1 cellular context compared by ENCODE assay signal in genomic region chr13:98173431-98173921, GRCh38.
TF ChIP-seq lines count a peak whose summit lies in the region.

No MANE protein-coding gene starts in this region.

TF ChIP-seq in HepG2, 621 proteins besides CTCF, POLR2A, EP300 and RAD21 (continued from another document and continues in another):
- no peak for TF ChIP-seq HOXA7 (CRISPR knock-in tag; IDR thresholded peaks at IDR 0.05)
- peak; percentile 54 for TF ChIP-seq THAP11 (CRISPR knock-in tag; IDR thresholded peaks at IDR 0.05)
- TF ChIP-seq IKZF1 (IDR thresholded peaks at IDR 0.05) = no peak
- TF ChIP-seq RFX5 (IDR thresholded peaks at IDR 0.05; ENCODE audit: low read depth, low read length) = no peak
- TF ChIP-seq GMEB2 (CRISPR knock-in tag; IDR thresholded peaks at IDR 0.05; ENCODE audit: low read depth) = no peak
- TF ChIP-seq MXD4 (CRISPR knock-in tag; IDR thresholded peaks at IDR 0.05) = 0 out of 2 replicates have a peak, but pooled peaks have one; percentile 35
- TF ChIP-seq ZNF530 (CRISPR knock-in tag; IDR thresholded peaks at IDR 0.05; ENCODE audit: low read depth) = no peak
- no peak for TF ChIP-seq TEAD2 (CRISPR knock-in tag; IDR thresholded peaks at IDR 0.05)
- TF ChIP-seq ZUFSP (CRISPR knock-in tag; IDR thresholded peaks at IDR 0.05; ENCODE audit: borderline replicate concordance) = no peak
- no peak for TF ChIP-seq ZNF691 (CRISPR knock-in tag; IDR thresholded peaks at IDR 0.05; ENCODE audit: borderline replicate concordance, low read depth)
- TF ChIP-seq ZNF761 (CRISPR knock-in tag; conservative IDR thresholded peaks at IDR 0.05) = no peak
- TF ChIP-seq ZNF766 (CRISPR knock-in tag; IDR thresholded peaks at IDR 0.05; ENCODE audit: borderline replicate concordance) = no peak
- TF ChIP-seq ZFP82 (CRISPR knock-in tag; IDR thresholded peaks at IDR 0.05; ENCODE audit: borderline replicate concordance) = no peak
- TF ChIP-seq LBX2 (CRISPR knock-in tag; IDR thresholded peaks at IDR 0.05; ENCODE audit: borderline replicate concordance) = no peak
- 0 out of 2 replicates have a peak, but pooled peaks have one; percentile 33 for TF ChIP-seq ATF3 (CRISPR knock-in tag; IDR thresholded peaks at IDR 0.05)
- TF ChIP-seq DNMT1 (CRISPR knock-in tag; IDR thresholded peaks at IDR 0.05) = no peak
- TF ChIP-seq NCOR1 (IDR thresholded peaks at IDR 0.05; ENCODE audit: borderline replicate concordance, low read length) = peak; percentile 65; the same call in 1 of the 2 replicates
- no peak for TF ChIP-seq IKZF4 (CRISPR knock-in tag; IDR thresholded peaks at IDR 0.05; ENCODE audit: borderline replicate concordance, low read depth, not compliant biosample characterization)
- TF ChIP-seq ARID3A (IDR thresholded peaks at IDR 0.05; ENCODE audit: low read depth, low read length) = peak; percentile 86
- TF ChIP-seq TBP (CRISPR knock-in tag; IDR thresholded peaks at IDR 0.05) = no peak
- TF ChIP-seq RFX1 (IDR thresholded peaks at IDR 0.05) = no peak
- no peak for TF ChIP-seq ZFYVE20 (CRISPR knock-in tag; IDR thresholded peaks at IDR 0.05; ENCODE audit: borderline replicate concordance, low read depth)
- TF ChIP-seq ZNF580 (CRISPR knock-in tag; IDR thresholded peaks at IDR 0.05; ENCODE audit: borderline replicate concordance, low read depth) = no peak
- no peak for TF ChIP-seq MTF1 (CRISPR knock-in tag; IDR thresholded peaks at IDR 0.05)
- TF ChIP-seq HNRNPUL1 (IDR thresholded peaks at IDR 0.05; ENCODE audit: low read depth, low read length) = no peak
- TF ChIP-seq MAZ (IDR thresholded peaks at IDR 0.05; ENCODE audit: borderline replicate concordance, low read depth, low read length) = no peak
- TF ChIP-seq MAZ (CRISPR knock-in tag; IDR thresholded peaks at IDR 0.05; ENCODE audit: low read depth) = no peak
- TF ChIP-seq ZBTB20 (CRISPR knock-in tag; IDR thresholded peaks at IDR 0.05; ENCODE audit: borderline replicate concordance, low read depth) = no peak
- no peak for TF ChIP-seq ZNF101 (CRISPR knock-in tag; IDR thresholded peaks at IDR 0.05; ENCODE audit: borderline replicate concordance, low read depth)
- peak; percentile 76 for TF ChIP-seq CREM (IDR thresholded peaks at IDR 0.05)
- no peak for TF ChIP-seq CREM (CRISPR knock-in tag; IDR thresholded peaks at IDR 0.05)
- no peak for TF ChIP-seq KLF15 (CRISPR knock-in tag; IDR thresholded peaks at IDR 0.05; ENCODE audit: borderline replicate concordance)
- no peak for TF ChIP-seq ZNF629 (CRISPR knock-in tag; conservative IDR thresholded peaks at IDR 0.05)
- TF ChIP-seq ZXDC (CRISPR knock-in tag; IDR thresholded peaks at IDR 0.05) = no peak
- TF ChIP-seq GRHL1 (CRISPR knock-in tag; conservative IDR thresholded peaks at IDR 0.05) = no peak
- peak; percentile 90 for TF ChIP-seq HDAC2 (CRISPR knock-in tag; IDR thresholded peaks at IDR 0.05)
- TF ChIP-seq PHF8 (CRISPR knock-in tag; IDR thresholded peaks at IDR 0.05) = no peak
- TF ChIP-seq RARA (CRISPR knock-in tag; IDR thresholded peaks at IDR 0.05) = peak; percentile 96
- no peak for TF ChIP-seq PAF1 (CRISPR knock-in tag; IDR thresholded peaks at IDR 0.05)
- TF ChIP-seq ZNF350 (CRISPR knock-in tag; IDR thresholded peaks at IDR 0.05; ENCODE audit: borderline replicate concordance, low read depth) = peak; percentile 51
- TF ChIP-seq ARNT2 (CRISPR knock-in tag; IDR thresholded peaks at IDR 0.05; ENCODE audit: low read depth) = peak; percentile 57; the same call in 1 of the 2 replicates
- TF ChIP-seq ZSCAN30 (CRISPR knock-in tag; IDR thresholded peaks at IDR 0.05) = no peak
- TF ChIP-seq ZNF543 (CRISPR knock-in tag; IDR thresholded peaks at IDR 0.05) = no peak
- TF ChIP-seq ZNF484 (CRISPR knock-in tag; IDR thresholded peaks at IDR 0.05; ENCODE audit: borderline replicate concordance, low read depth) = no peak
- TF ChIP-seq MNT (IDR thresholded peaks at IDR 0.05) = peak; percentile 35; the same call in 1 of the 2 replicates
- 0 out of 2 replicates have a peak, but pooled peaks have one; percentile 60 for TF ChIP-seq NFATC3 (CRISPR knock-in tag; IDR thresholded peaks at IDR 0.05)
- TF ChIP-seq RFX3 (CRISPR knock-in tag; IDR thresholded peaks at IDR 0.05) = no peak
- no peak for TF ChIP-seq MTERF4 (CRISPR knock-in tag; IDR thresholded peaks at IDR 0.05)
- no peak for TF ChIP-seq CCDC6 (CRISPR knock-in tag; IDR thresholded peaks at IDR 0.05)
- no peak for TF ChIP-seq SIN3B (IDR thresholded peaks at IDR 0.05; ENCODE audit: low read length)
- no peak for TF ChIP-seq ZNF709 (CRISPR knock-in tag; IDR thresholded peaks at IDR 0.05)
- no peak for TF ChIP-seq KDM4B (CRISPR knock-in tag; IDR thresholded peaks at IDR 0.05)
- TF ChIP-seq EEA1 (CRISPR knock-in tag; IDR thresholded peaks at IDR 0.05; ENCODE audit: borderline replicate concordance) = no peak
- peak; percentile 87; the same call in 1 of the 2 replicates for TF ChIP-seq CBX5 (CRISPR knock-in tag; IDR thresholded peaks at IDR 0.05; ENCODE audit: borderline replicate concordance)
- no peak for TF ChIP-seq THAP7 (CRISPR knock-in tag; IDR thresholded peaks at IDR 0.05)
- no peak for TF ChIP-seq NFYC (CRISPR knock-in tag; IDR thresholded peaks at IDR 0.05)
- TF ChIP-seq ISX (CRISPR knock-in tag; conservative IDR thresholded peaks at IDR 0.05) = no peak
- no peak for TF ChIP-seq ZNF570 (CRISPR knock-in tag; IDR thresholded peaks at IDR 0.05; ENCODE audit: borderline replicate concordance)
